ENCODE assay signal across 15 cellular contexts in genomic region chr6:14943116-14943515, GRCh38.
DNase-seq lines count a peak whose midpoint lies in the region; ATAC-seq and TF ChIP-seq lines count a peak whose summit lies in the region.
"Had no signal": no experiment of that assay in that cellular context is flagged by ENCODE, and none has a peak within 500 bp of the region (broad histone marks: within the 10 kb centered on the region; RNA-seq: fewer than 3 reads in every experiment).

No MANE protein-coding gene starts in this region.

- H3K27me3 Mint-ChIP-seq in T-helper 17 cell: peaks cover 15% of the 10 kb centered on the region

- no peak for TF ChIP-seq CTCF in GM06990 (IDR thresholded peaks at IDR 0.05; ENCODE audit: insufficient read depth, low read length, poor library complexity, severe bottlenecking)
- no peak for TF ChIP-seq CTCF in OCI-LY3 (IDR thresholded peaks at IDR 0.05; ENCODE audit: low read depth, low read length)

- H3K4me2 ChIP-seq in OCI-LY3 (ENCODE audit: low read length): peak overlapping the region; percentile 38; the same call in 1 of the 2 replicates
- H3K4me2 ChIP-seq: BLaER1, GM23338 had no signal

- ATAC-seq in HG03432 (IDR thresholded peaks at IDR 0.05; ENCODE audit: unreplicated experiment) (peak; percentile 57), T-helper 17 cell (no peak)
- ATAC-seq: GM23338 had no signal

- no peak overlapping the region for H3K27ac ChIP-seq in OCI-LY3 (ENCODE audit: low read length)
- H3K27ac ChIP-seq: 22Rv1, BLaER1 had no signal

- peaks cover 23% of the 10 kb centered on the region for H3K4me1 ChIP-seq in OCI-LY3 (ENCODE audit: low read length)
- H3K4me1 ChIP-seq: BLaER1 had no signal

- H3K27me3 ChIP-seq in GM06990 (replicated peaks; ENCODE audit: control insufficient read depth, insufficient read depth, low read length) (no peaks in the 10 kb centered on the region), OCI-LY3 (ENCODE audit: low read depth, low read length) (no peaks in the 10 kb centered on the region)
- H3K27me3 ChIP-seq: BLaER1 had no signal

- H2AFZ ChIP-seq in OCI-LY3 (ENCODE audit: low read depth, low read length): no peak overlapping the region
- H2AFZ ChIP-seq: GM23338 had no signal

- H3K4me1 Mint-ChIP-seq in T-helper 17 cell: no peaks in the 10 kb centered on the region
- H3K4me1 Mint-ChIP-seq: CD8-positive, alpha-beta memory T cell had no signal

- no peaks in the 10 kb centered on the region for H3K79me2 ChIP-seq in OCI-LY3 (ENCODE audit: low read length)

- no peaks in the 10 kb centered on the region for H3K36me3 ChIP-seq in GM06990 (ENCODE audit: control insufficient read depth, insufficient read depth, low read length)
- no peaks in the 10 kb centered on the region for H3K36me3 ChIP-seq in OCI-LY3 (replicated peaks; ENCODE audit: low read depth, low read length)
- H3K36me3 ChIP-seq: BLaER1 had no signal

- no peak overlapping the region for H3K4me3 Mint-ChIP-seq in T-helper 17 cell
- H3K4me3 Mint-ChIP-seq: CD8-positive, alpha-beta memory T cell; GM23338 had no signal

- H3K27ac Mint-ChIP-seq in T-helper 17 cell: no peak overlapping the region
- H3K27ac Mint-ChIP-seq: CD8-positive, alpha-beta memory T cell; GM23338 had no signal

- DNase-seq in DMS79 treated with DMSO at 0.1 percent for 48 hours (lab: John Stamatoyannopoulos, UW): peak; percentile 25
- no peak for DNase-seq in DMS79 (lab: John Stamatoyannopoulos, UW)
- peak; percentile 41 for DNase-seq in GM06990 (ENCODE audit: extremely low read depth, insufficient read length)
- no peak for DNase-seq in T-helper 17 cell
- no peak for DNase-seq in COLO668 (lab: John Stamatoyannopoulos, UW; ENCODE audit: unreplicated experiment)
- no peak for DNase-seq in NCI-H774 (lab: John Stamatoyannopoulos, UW)
- DNase-seq: AML-193; CD8-positive, alpha-beta memory T cell; DMS53; H7 had no signal

- no peak overlapping the region for H3K9ac ChIP-seq in OCI-LY3 (ENCODE audit: low read length)
- H3K9ac ChIP-seq: BLaER1 had no signal

- no peaks in the 10 kb centered on the region for H4K20me1 ChIP-seq in OCI-LY3 (ENCODE audit: insufficient read depth, low read length)
- H4K20me1 ChIP-seq: BLaER1 had no signal

- H3K9me3 ChIP-seq in OCI-LY3 (ENCODE audit: insufficient read depth, low read length): no peaks in the 10 kb centered on the region
- H3K9me3 ChIP-seq in T-helper 17 cell (ENCODE audit: control insufficient read depth, low read length, poor library complexity, severe bottlenecking): no peaks in the 10 kb centered on the region
- H3K9me3 ChIP-seq: BLaER1 had no signal

- no peaks in the 10 kb centered on the region for H3K36me3 Mint-ChIP-seq in T-helper 17 cell (ENCODE audit: low read depth)
- H3K36me3 Mint-ChIP-seq: CD8-positive, alpha-beta memory T cell had no signal

- H3K4me3 ChIP-seq in GM06990 (replicated peaks; ENCODE audit: low read depth, low read length) (no peak overlapping the region), OCI-LY3 (ENCODE audit: low read length) (no peak overlapping the region)
- H3K4me3 ChIP-seq: BLaER1, GM23338 had no signal

Comparison
In these comparisons a context has a peak if more than half of its experiments do, and no peak if none do; other contexts are left out.
1. DNase-seq: peak in DMS79 treated with DMSO at 0.1 percent for 48 hours (single experiment) and GM06990 (single experiment); none in DMS79 (single experiment), T-helper 17 cell (0 of 3), COLO668 (single experiment) and NCI-H774 (single experiment).